Comparison of ENCODE assay signal across 21 cellular contexts in the genomic region with DNA sequence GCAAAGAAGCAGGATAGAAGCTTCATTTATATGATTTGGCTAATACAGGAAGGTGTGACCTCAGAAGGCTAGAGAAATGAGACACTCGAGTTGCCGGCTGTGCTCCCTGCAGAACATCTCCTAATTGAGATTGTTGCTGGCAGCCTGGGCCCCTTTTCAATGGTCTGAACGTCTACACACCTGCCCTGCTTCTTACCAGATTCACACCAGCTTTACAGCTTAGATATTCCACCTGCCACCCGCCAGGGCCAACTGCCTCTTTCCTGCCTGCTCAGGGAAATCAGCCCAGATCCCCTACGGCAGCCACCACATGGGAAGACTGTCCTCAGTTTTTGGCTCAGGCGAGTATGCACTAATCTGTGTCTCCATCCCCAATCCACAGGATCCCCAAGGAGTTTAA.
DNase-seq lines count a peak whose midpoint lies in the region; ATAC-seq and TF ChIP-seq lines count a peak whose summit lies in the region.
"Had no signal": no experiment of that assay in that cellular context is flagged by ENCODE, and none has a peak within 500 bp of the region (broad histone marks: within the 10 kb centered on the region; RNA-seq: fewer than 3 reads in every experiment).

No MANE protein-coding gene starts in this region.

- H3K4ac ChIP-seq in IMR-90 (ENCODE audit: low read depth, low read length) = no peak overlapping the region

- no peaks in the 10 kb centered on the region for H3K4me1 ChIP-seq in IMR-90 (ENCODE audit: control insufficient read depth, insufficient read depth, low read length)
- H3K4me1 ChIP-seq: Caco-2 had no signal

- H3K9ac ChIP-seq in IMR-90 (ENCODE audit: low read depth, low read length) = no peak overlapping the region
- H3K9ac ChIP-seq: SK-N-SH had no signal

- peaks cover 0 to 3% of the 10 kb centered on the region in 2 donors for H3K9me3 Mint-ChIP-seq in effector memory CD8-positive, alpha-beta T cell

- H2AK5ac ChIP-seq in IMR-90 (ENCODE audit: low read depth, low read length) = no peak overlapping the region

- H3K27me3 ChIP-seq in IMR-90 (ENCODE audit: control insufficient read depth, insufficient read depth, low read length) = no peaks in the 10 kb centered on the region
- H3K27me3 ChIP-seq in WERI-Rb-1 (ENCODE audit: insufficient read depth, low read depth, severe bottlenecking) = no peaks in the 10 kb centered on the region
- H3K27me3 ChIP-seq: MG63 had no signal

- POLR2A ChIA-PET in IMR-90 (lab: Charles Lee; ENCODE audit: unreplicated experiment) = interaction anchor here (0.6 kb wide), 1 partner anchor 1039 kb away, joined by 9 read pairs; no protein-coding TSS in a partner anchor

- H2BK15ac ChIP-seq in IMR-90 (ENCODE audit: low read depth, low read length) = no peak overlapping the region

- H4K8ac ChIP-seq in IMR-90 (ENCODE audit: low read depth in 2 of 2, low read length in 2 of 2) = no peak overlapping the region

- no peak overlapping the region for H3K4me3 Mint-ChIP-seq in effector memory CD8-positive, alpha-beta T cell
- H3K4me3 Mint-ChIP-seq: B cell; CD4-positive, CD25-positive, alpha-beta regulatory T cell had no signal

- no peak overlapping the region for H4K5ac ChIP-seq in IMR-90 (ENCODE audit: low read depth, low read length)

- no peak overlapping the region for H3K18ac ChIP-seq in IMR-90 (ENCODE audit: low read depth, low read length)

- H3K9me1 ChIP-seq in IMR-90 (ENCODE audit: insufficient read depth, low read length) = no peaks in the 10 kb centered on the region

- no peak for TF ChIP-seq POLR2A in IMR-90 (IDR thresholded peaks at IDR 0.05; ENCODE audit: low read depth, low read length)

- TF ChIP-seq CTCF in IMR-90 (conservative IDR thresholded peaks at IDR 0.05; ENCODE audit: low read depth, low read length) (no peak), WERI-Rb-1 (IDR thresholded peaks at IDR 0.05; ENCODE audit: low read depth, low read length) (no peak)

- no peak overlapping the region for H3K4me3 ChIP-seq in IMR-90 (ENCODE audit: insufficient read depth, low read depth, low read length)
- no peak overlapping the region for H3K4me3 ChIP-seq in WERI-Rb-1 (ENCODE audit: low read depth, low read length)
- H3K4me3 ChIP-seq: MG63 had no signal

- no peak overlapping the region for H2BK120ac ChIP-seq in IMR-90 (ENCODE audit: low read depth, low read length)

- CTCF ChIA-PET in IMR-90 (lab: Yijun Ruan, JAX) = no interaction called here

- no peaks in the 10 kb centered on the region for H4K20me1 ChIP-seq in IMR-90 (ENCODE audit: insufficient read depth, low read length)

- no peak overlapping the region for H2BK5ac ChIP-seq in IMR-90 (ENCODE audit: low read depth, low read length, poor library complexity, severe bottlenecking)

- dilution Hi-C loops in IMR-90 (cut with HindIII; ENCODE audit: low sequenced_read_pairs, unreplicated experiment) = no loop called here

- H3K36me3 Mint-ChIP-seq in effector memory CD8-positive, alpha-beta T cell (ENCODE audit: insufficient read depth) = no peaks in the 10 kb centered on the region
- H3K36me3 Mint-ChIP-seq: CD4-positive, CD25-positive, alpha-beta regulatory T cell had no signal

- H3K27ac ChIP-seq in IMR-90 (ENCODE audit: insufficient read depth, low read length) (no peak overlapping the region), WERI-Rb-1 (no peak overlapping the region)
- H3K27ac ChIP-seq: 22Rv1 had no signal

- TF ChIP-seq RAD21 in IMR-90 (IDR thresholded peaks at IDR 0.05; ENCODE audit: low read length) = no peak

- H3K14ac ChIP-seq in IMR-90 (replicated peaks; ENCODE audit: low read depth, low read length) = no peak overlapping the region

- H2AFZ ChIP-seq in IMR-90 (replicated peaks; ENCODE audit: low read length, poor library complexity) = no peak overlapping the region

- no peaks in the 10 kb centered on the region for H3K79me1 ChIP-seq in IMR-90 (ENCODE audit: low read depth in 1 of 2, low read length in 2 of 2)

- peak overlapping the region; percentile 15 for H2AK9ac ChIP-seq in IMR-90 (replicated peaks; ENCODE audit: low read depth, low read length, poor library complexity)

- no peak overlapping the region for H3K23ac ChIP-seq in IMR-90 (ENCODE audit: low read depth, low read length)

- in situ Hi-C loops in IMR-90 (cut with MboI; ENCODE audit: low sequenced_read_pairs) = no loop called here

- no peak overlapping the region for H4K91ac ChIP-seq in IMR-90 (ENCODE audit: insufficient read depth, low read depth, low read length)

- H3K27ac Mint-ChIP-seq in effector memory CD8-positive, alpha-beta T cell = no peak overlapping the region
- H3K27ac Mint-ChIP-seq: B cell; CD4-positive, CD25-positive, alpha-beta regulatory T cell had no signal

- DNase-seq in DMS 273 (lab: John Stamatoyannopoulos, UW; ENCODE audit: unreplicated experiment) (peak; percentile 11), DMS 273 treated with DMSO at 0.1 percent for 48 hours (lab: John Stamatoyannopoulos, UW) (no peak), IMR-90 (no peak), NCI-H2171 (lab: John Stamatoyannopoulos, UW) (peak; percentile 19), WERI-Rb-1 (peak; percentile 42)
- DNase-seq in activated effector memory CD4-positive, alpha-beta T cell treated with anti-CD3 and anti-CD28 coated beads, Interleukin-2, amount 50 U/mL, for 16 hours = no peak
- DNase-seq in effector memory CD8-positive, alpha-beta T cell = no peak
- DNase-seq: Caco-2; CD4-positive, CD25-positive, alpha-beta regulatory T cell; H7; MG63; NCI-H1417; NCI-H226; NCI-H774; SK-N-SH had no signal

- H3K9me3 ChIP-seq in IMR-90 (ENCODE audit: control insufficient read depth, insufficient read depth, low read length) (peaks cover 12% of the 10 kb centered on the region), WERI-Rb-1 (ENCODE audit: severe bottlenecking) (no peaks in the 10 kb centered on the region)
- H3K9me3 ChIP-seq: Caco-2, MG63, SK-N-SH had no signal

- no peak overlapping the region for H3K56ac ChIP-seq in IMR-90 (ENCODE audit: extremely low read depth, insufficient read depth, low read length)

- no peak overlapping the region for H2BK20ac ChIP-seq in IMR-90 (ENCODE audit: low read depth, low read length)

- no peaks in the 10 kb centered on the region for H3K4me1 Mint-ChIP-seq in effector memory CD8-positive, alpha-beta T cell (ENCODE audit: low read depth in 2 of 2)
- H3K4me1 Mint-ChIP-seq: B cell; CD4-positive, CD25-positive, alpha-beta regulatory T cell had no signal

- no peak overlapping the region for H3K4me2 ChIP-seq in IMR-90 (ENCODE audit: low read depth, low read length)
- H3K4me2 ChIP-seq: SK-N-SH had no signal

- no peaks in the 10 kb centered on the region for H3K36me3 ChIP-seq in IMR-90 (ENCODE audit: control insufficient read depth, insufficient read depth, low read length)
- no peaks in the 10 kb centered on the region for H3K36me3 ChIP-seq in WERI-Rb-1
- H3K36me3 ChIP-seq: MG63 had no signal

- 30% methylated on average over 2 of the region's 6 CpGs; no CpG with 5 or more reads in 1 of the 2 experiments for WGBS in IMR-90 (ENCODE audit: extremely low coverage in 2 of 2, insufficient read length in 1 of 2), 2 experiments

- ATAC-seq in IMR-90 (ENCODE audit: low read depth) (no peak), esophagus mucosa (no peak)
- no peak for ATAC-seq in effector memory CD8-positive, alpha-beta T cell (replicated peaks)
- ATAC-seq: HepG2, Panc1, Right ventricle myocardium inferior had no signal

- no TSS peak for BruUV-seq in IMR-90 (replicated peaks; lab: Mats Ljungman, UMichigan)

- peaks cover 0 to 5% of the 10 kb centered on the region in 2 donors for H3K27me3 Mint-ChIP-seq in effector memory CD8-positive, alpha-beta T cell
- H3K27me3 Mint-ChIP-seq: B cell; CD4-positive, CD25-positive, alpha-beta regulatory T cell had no signal

- intact Hi-C loops in IMR-90 (cut with micrococcal nuclease) = no loop called here

TF ChIP-seq in IMR-90, 13 proteins besides CTCF, POLR2A, EP300 and RAD21:
- TF ChIP-seq CHD1 (IDR thresholded peaks at IDR 0.05; ENCODE audit: low read depth, low read length) (no peak), BHLHE40 (IDR thresholded peaks at IDR 0.05; ENCODE audit: low read depth, low read length) (no peak), CEBPB (IDR thresholded peaks at IDR 0.05; ENCODE audit: low read depth, low read length) (no peak), RFX5 (IDR thresholded peaks at IDR 0.05; ENCODE audit: low read depth, low read length) (no peak), NFE2L2 (IDR thresholded peaks at IDR 0.05; ENCODE audit: low read depth, low read length) (no peak), FOS (IDR thresholded peaks at IDR 0.05; ENCODE audit: low read depth, low read length) (no peak), MAFK (IDR thresholded peaks at IDR 0.05; ENCODE audit: low read depth, low read length) (no peak), SMC3 (IDR thresholded peaks at IDR 0.05; ENCODE audit: low read depth, low read length) (no peak), MXI1 (IDR thresholded peaks at IDR 0.05; ENCODE audit: borderline replicate concordance, low read depth, low read length) (no peak)
- TF ChIP-seq, protein P1, sequence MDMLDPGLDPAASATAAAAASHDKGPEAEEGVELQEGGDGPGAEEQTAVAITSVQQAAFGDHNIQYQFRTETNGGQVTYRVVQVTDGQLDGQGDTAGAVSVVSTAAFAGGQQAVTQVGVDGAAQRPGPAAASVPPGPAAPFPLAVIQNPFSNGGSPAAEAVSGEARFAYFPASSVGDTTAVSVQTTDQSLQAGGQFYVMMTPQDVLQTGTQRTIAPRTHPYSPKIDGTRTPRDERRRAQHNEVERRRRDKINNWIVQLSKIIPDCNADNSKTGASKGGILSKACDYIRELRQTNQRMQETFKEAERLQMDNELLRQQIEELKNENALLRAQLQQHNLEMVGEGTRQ (IDR thresholded peaks at IDR 0.05; ENCODE audit: low read depth, low read length) = no peak

Comparison
In these comparisons a context has a peak if more than half of its experiments do, and no peak if none do; other contexts are left out.
1. DNase-seq: peak in DMS 273 (single experiment), NCI-H2171 (single experiment) and WERI-Rb-1 (single experiment); none in DMS 273 treated with DMSO at 0.1 percent for 48 hours (single experiment), IMR-90 (single experiment), activated effector memory CD4-positive, alpha-beta T cell treated with anti-CD3 and anti-CD28 coated beads, Interleukin-2, amount 50 U/mL, for 16 hours (single experiment) and effector memory CD8-positive, alpha-beta T cell (0 of 3).